In genomic region chr9:75131700-75132099, GRCh38 we compare ENCODE assay signal across 11 cellular contexts.
"Had no signal": no experiment of that assay in that cellular context is flagged by ENCODE, and none has a peak within 500 bp of the region (broad histone marks: within the 10 kb centered on the region; RNA-seq: fewer than 3 reads in every experiment).

No MANE protein-coding gene starts in this region.

- H3K27me3 Mint-ChIP-seq: activated CD4-positive, alpha-beta memory T cell treated with anti-CD3 and anti-CD28 coated beads, Interleukin-2, amount 10 ng/mL, durations not matched to agents 7 days and 5 days; activated naive CD4-positive, alpha-beta T cell treated with anti-CD3 and anti-CD28 coated beads, Interleukin-2, amount 10 ng/mL, durations not matched to agents 7 days and 5 days; stimulated activated naive CD8-positive, alpha-beta T cell treated with anti-CD3 and anti-CD28 coated beads, Interleukin-15, Interleukin-2, amounts not matched to agents 100 ng/mL and 50 ng/mL, for 24 hours had no signal

- DNase-seq: activated CD4-positive, alpha-beta memory T cell treated with anti-CD3 and anti-CD28 coated beads, Interleukin-2, amount 10 ng/mL, durations not matched to agents 7 days and 5 days; activated CD4-positive, CD25-positive, alpha-beta regulatory T cell treated with anti-CD3 and anti-CD28 coated beads, Interleukin-2, amount 50 U/mL, for 72 hours; activated naive CD4-positive, alpha-beta T cell treated with anti-CD3 and anti-CD28 coated beads, Interleukin-2, amount 10 ng/mL, durations not matched to agents 7 days and 5 days; brain microvascular endothelial cell; esophagus squamous epithelium; foreskin fibroblast; glutamatergic neuron; stimulated activated CD4-positive, alpha-beta T cell treated with anti-CD3 and anti-CD28 coated beads, Interleukin-4, amount 100 ng/mL, for 1 hour; stimulated activated CD8-positive, alpha-beta memory T cell treated with anti-CD3 and anti-CD28 coated beads, Interleukin-4, amount 100 ng/mL, for 48 hours had no signal

- H3K27ac Mint-ChIP-seq: activated CD4-positive, alpha-beta memory T cell treated with anti-CD3 and anti-CD28 coated beads, Interleukin-2, amount 10 ng/mL, durations not matched to agents 7 days and 5 days; activated naive CD4-positive, alpha-beta T cell treated with anti-CD3 and anti-CD28 coated beads, Interleukin-2, amount 10 ng/mL, durations not matched to agents 7 days and 5 days; stimulated activated naive CD8-positive, alpha-beta T cell treated with anti-CD3 and anti-CD28 coated beads, Interleukin-15, Interleukin-2, amounts not matched to agents 100 ng/mL and 50 ng/mL, for 24 hours had no signal

- H3K27me3 ChIP-seq: brain microvascular endothelial cell, esophagus squamous epithelium had no signal

- H3K4me3 ChIP-seq: esophagus squamous epithelium had no signal

- H3K9me3 Mint-ChIP-seq: activated CD4-positive, alpha-beta memory T cell treated with anti-CD3 and anti-CD28 coated beads, Interleukin-2, amount 10 ng/mL, durations not matched to agents 7 days and 5 days; activated naive CD4-positive, alpha-beta T cell treated with anti-CD3 and anti-CD28 coated beads, Interleukin-2, amount 10 ng/mL, durations not matched to agents 7 days and 5 days; stimulated activated naive CD8-positive, alpha-beta T cell treated with anti-CD3 and anti-CD28 coated beads, Interleukin-15, Interleukin-2, amounts not matched to agents 100 ng/mL and 50 ng/mL, for 24 hours had no signal

- H3K4me3 Mint-ChIP-seq: activated CD4-positive, alpha-beta memory T cell treated with anti-CD3 and anti-CD28 coated beads, Interleukin-2, amount 10 ng/mL, durations not matched to agents 7 days and 5 days; activated naive CD4-positive, alpha-beta T cell treated with anti-CD3 and anti-CD28 coated beads, Interleukin-2, amount 10 ng/mL, durations not matched to agents 7 days and 5 days; stimulated activated naive CD8-positive, alpha-beta T cell treated with anti-CD3 and anti-CD28 coated beads, Interleukin-15, Interleukin-2, amounts not matched to agents 100 ng/mL and 50 ng/mL, for 24 hours had no signal

- H3K27ac ChIP-seq: brain microvascular endothelial cell, esophagus squamous epithelium had no signal

- ATAC-seq: SK-N-SH treated with all-trans-retinoic acid at 6 μM for 48 hours had no signal

- H3K4me1 ChIP-seq: esophagus squamous epithelium had no signal
